29 cellular contexts compared by ENCODE assay signal in genomic region chr22:46569055-46569847, GRCh38. TPM values are rescaled to one million over a fixed set of nuclear protein-coding genes. Genes with fewer than 3 reads are reported as not detected.
DNase-seq lines count a peak whose midpoint lies in the region; ATAC-seq and TF ChIP-seq lines count a peak whose summit lies in the region.
"Had no signal": no experiment of that assay in that cellular context is flagged by ENCODE, and none has a peak within 500 bp of the region (broad histone marks: within the 10 kb centered on the region; RNA-seq: fewer than 3 reads in every experiment).

No MANE protein-coding gene starts in this region.

- H3K27ac Mint-ChIP-seq in CD4-positive, alpha-beta T cell: no peak overlapping the region
- H3K27ac Mint-ChIP-seq: activated naive CD4-positive, alpha-beta T cell treated with anti-CD3 and anti-CD28 coated beads for 36 hours; dendritic cell treated with granulocyte-macrophage colony-stimulating factor and Interleukin-4, amounts not matched to agents 40 ng/mL and 50 ng/mL, for 4 days; T-helper 1 cell treated with Interleukin-12 subunit alpha and Interleukin-12 subunit beta and Interleukin-4 antibody, amounts not matched to agents 30 μg/mL and 1 μg/mL, for 36 hours had no signal

- H3K4me3 ChIP-seq in PC-9: no peak overlapping the region
- H3K4me3 ChIP-seq: cardiac muscle cell, lung, SJSA1 had no signal

- no peaks in the 10 kb centered on the region for H3K9me3 Mint-ChIP-seq in CD4-positive, alpha-beta T cell

- H3K9me2 ChIP-seq in PC-9 (ENCODE audit: insufficient read depth): no peaks in the 10 kb centered on the region

- H3K27ac ChIP-seq in PC-9: no peak overlapping the region
- H3K27ac ChIP-seq in CD4-positive, alpha-beta T cell (ENCODE audit: low read depth, low read length): no peak overlapping the region
- H3K27ac ChIP-seq: cardiac muscle cell, SJSA1 had no signal

- TF ChIP-seq CTCF in PC-9 (conservative IDR thresholded peaks at IDR 0.05): no peak
- TF ChIP-seq CTCF in CD4-positive, alpha-beta T cell (IDR thresholded peaks at IDR 0.05): no peak

- no peaks in the 10 kb centered on the region for H3K27me3 ChIP-seq in PC-9 (ENCODE audit: insufficient read depth, low read depth)
- H3K27me3 ChIP-seq in CD4-positive, alpha-beta T cell (ENCODE audit: control insufficient read depth, insufficient read depth, low read length): no peaks in the 10 kb centered on the region
- H3K27me3 ChIP-seq: BE2C, cardiac muscle cell, SJSA1 had no signal

- H3K4me3 Mint-ChIP-seq in CD4-positive, alpha-beta T cell: no peak overlapping the region
- H3K4me3 Mint-ChIP-seq: activated naive CD4-positive, alpha-beta T cell treated with anti-CD3 and anti-CD28 coated beads for 36 hours; activated T-cell treated with anti-CD3 and anti-CD28 coated beads, Interleukin-2, amount 50 U/mL, for 24 hours; dendritic cell treated with granulocyte-macrophage colony-stimulating factor and Interleukin-4, amounts not matched to agents 40 ng/mL and 50 ng/mL, for 4 days; T-helper 1 cell treated with Interleukin-12 subunit alpha and Interleukin-12 subunit beta and Interleukin-4 antibody, amounts not matched to agents 30 μg/mL and 1 μg/mL, for 36 hours had no signal

- no peaks in the 10 kb centered on the region for H3K79me2 ChIP-seq in PC-9 (ENCODE audit: low read depth)

- ATAC-seq in CD4-positive, alpha-beta T cell (ENCODE audit: poor library complexity): no peak

- H3K4me2 ChIP-seq in PC-9: no peak overlapping the region

- peak; percentile 1 for DNase-seq in activated CD4-positive, alpha-beta T cell treated with anti-CD3 and anti-CD28 coated beads for 48 hours
- no peak for DNase-seq in activated CD4-positive, alpha-beta T cell treated with anti-CD3 and anti-CD28 coated beads, Interleukin-2, amount 50 U/mL, for 48 hours
- DNase-seq in PC-9 (no peak), islet precursor cell (peak; percentile 53), posterior vena cava (ENCODE audit: low spot score) (peak; percentile 70), DMS79 treated with DMSO at 0.1 percent for 48 hours (lab: John Stamatoyannopoulos, UW) (no peak), NCI-H2196 (lab: John Stamatoyannopoulos, UW; ENCODE audit: unreplicated experiment) (no peak)
- DNase-seq in CD4-positive, alpha-beta T cell: no peak
- DNase-seq: activated CD4-positive, alpha-beta T cell treated with anti-CD3 and anti-CD28 coated beads, Interleukin-2, amount 50 U/mL, for 1 hour; activated naive CD4-positive, alpha-beta T cell treated with anti-CD3 and anti-CD28 coated beads for 36 hours; activated T-cell treated with anti-CD3 and anti-CD28 coated beads, Interleukin-2, amount 50 U/mL, for 24 hours; amygdala; EL; GOT3; NCI-H1092; NCI-H1930; NCI-H226; NCI-H82; nucleus accumbens; OCI-M1; stimulated activated CD4-positive, alpha-beta T cell treated with anti-CD3 and anti-CD28 coated beads, Interleukin-15, amount 100 ng/mL, for 24 hours; stimulated activated CD8-positive, alpha-beta memory T cell treated with anti-CD3 and anti-CD28 coated beads, Interleukin-4, amount 100 ng/mL, for 48 hours; substantia nigra had no signal

- H2AFZ ChIP-seq in PC-9: 0 out of 2 replicates have a peak overlapping the region, but pooled peaks have one; percentile 9

- BruUV-seq in PC-9 (replicated peaks; lab: Mats Ljungman, UMichigan): no TSS peak

- H3K4me1 ChIP-seq in PC-9 (replicated peaks; ENCODE audit: insufficient read depth): peaks cover 11% of the 10 kb centered on the region

- H3F3A ChIP-seq in PC-9 (ENCODE audit: insufficient read depth, low read depth): peaks cover 19% of the 10 kb centered on the region

- POLR2A ChIA-PET in PC-9 (lab: Charles Lee; ENCODE audit: unreplicated experiment): no interaction called here
- POLR2A ChIA-PET in CD4-positive, alpha-beta T cell (lab: Charles Lee): no interaction called here

- H3K4me1 Mint-ChIP-seq in CD4-positive, alpha-beta T cell (ENCODE audit: low read depth): no peaks in the 10 kb centered on the region

- no peaks in the 10 kb centered on the region for H4K20me1 ChIP-seq in PC-9 (ENCODE audit: insufficient read depth)

- H3K27me3 Mint-ChIP-seq in CD4-positive, alpha-beta T cell: no peaks in the 10 kb centered on the region
- H3K27me3 Mint-ChIP-seq: activated T-cell treated with anti-CD3 and anti-CD28 coated beads, Interleukin-2, amount 50 U/mL, for 24 hours had no signal

- CTCF ChIA-PET in PC-9 (lab: Charles Lee): no interaction called here
- CTCF ChIA-PET in CD4-positive, alpha-beta T cell (lab: Charles Lee): no interaction called here

- H3K36me3 Mint-ChIP-seq in CD4-positive, alpha-beta T cell (ENCODE audit: low read depth): no peaks in the 10 kb centered on the region

- intact Hi-C loops in PC-9 (cut with micrococcal nuclease; ENCODE audit: unreplicated experiment) (loop anchor here (10.0 kb wide), 1 partner anchor 96 kb away; no protein-coding TSS in a partner anchor), posterior vena cava (cut with DNase I) (loop anchor here in 1 of 2 donors (10.0 kb wide), 1 partner anchor 86 kb away; no protein-coding TSS in a partner anchor)
- intact Hi-C loops in CD4-positive, alpha-beta T cell (cut with DNase I, micrococcal nuclease): no loop called here

- peaks cover 5% of the 10 kb centered on the region; the same call in 1 of the 2 replicates for H3K9me3 ChIP-seq in PC-9 (ENCODE audit: insufficient read depth, low read depth)
- H3K9me3 ChIP-seq in CD4-positive, alpha-beta T cell (ENCODE audit: control insufficient read depth, low read length): peaks cover 14% of the 10 kb centered on the region
- H3K9me3 ChIP-seq: BE2C, SJSA1 had no signal

- no peaks in the 10 kb centered on the region for H3K36me3 ChIP-seq in PC-9 (ENCODE audit: low read depth)
- H3K36me3 ChIP-seq: BE2C, cardiac muscle cell, SJSA1 had no signal

RNA-seq across cellular contexts. Expression of gene CELSR1, which starts 31.8 kb away (rescaled TPM):
- total RNA-seq in PC-9 (2021) (37.6 and 55.4 TPM in 2 replicates), posterior vena cava (1 to 10 TPM; 2.6 to 2.8 TPM)
- 1 to 10 TPM; 1.0 to 1.1 TPM for total RNA-seq in CD4-positive, alpha-beta T cell

RNA-seq across cellular contexts. Expression of gene GRAMD4, which starts 50.9 kb away (rescaled TPM):
- total RNA-seq in PC-9 (2021) (36.4 and 38.2 TPM in 2 replicates), posterior vena cava (10 to 100 TPM; 15.9 to 18.6 TPM)
- 10 to 100 TPM; 13.9 to 15.6 TPM for total RNA-seq in CD4-positive, alpha-beta T cell

Comparison
In these comparisons a context has a peak if more than half of its experiments do, and no peak if none do; other contexts are left out.
1. DNase-seq: peak in activated CD4-positive, alpha-beta T cell treated with anti-CD3 and anti-CD28 coated beads for 48 hours (single experiment), islet precursor cell (single experiment) and posterior vena cava (single experiment); none in activated CD4-positive, alpha-beta T cell treated with anti-CD3 and anti-CD28 coated beads, Interleukin-2, amount 50 U/mL, for 48 hours (0 of 2), PC-9 (0 of 2), DMS79 treated with DMSO at 0.1 percent for 48 hours (single experiment), CD4-positive, alpha-beta T cell (0 of 10) and NCI-H2196 (single experiment).
2. RNA of gene CELSR1, which starts 31.8 kb away (total RNA-seq): 37.6 to 55.4 TPM in PC-9; 2.6 to 2.8 TPM in posterior vena cava and 1.0 to 1.1 TPM in CD4-positive, alpha-beta T cell; every median in the first group is over 10 times any median in the second.